ENCODE assay signal across 12 cellular contexts in the genomic region with DNA sequence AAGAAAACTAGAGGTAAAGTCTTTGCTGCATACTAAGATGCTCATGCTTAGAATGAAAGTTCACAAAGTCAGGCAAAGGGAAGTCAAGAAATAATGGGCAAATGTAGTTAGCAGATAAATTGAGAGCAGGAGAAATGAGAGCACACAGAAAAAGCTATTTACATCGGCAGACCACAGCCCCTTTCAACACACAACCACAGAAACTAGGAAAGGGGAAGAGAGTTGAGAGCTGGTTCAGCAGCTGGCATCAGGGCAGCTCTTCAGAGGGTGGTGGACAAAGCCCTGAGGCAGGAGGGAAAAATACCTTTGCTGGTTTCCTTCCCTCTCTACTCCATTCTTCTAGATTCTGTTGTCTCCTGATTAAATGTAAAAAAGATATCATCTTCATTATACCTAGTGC.
DNase-seq lines count a peak whose midpoint lies in the region; ATAC-seq and TF ChIP-seq lines count a peak whose summit lies in the region.
"Had no signal": no experiment of that assay in that cellular context is flagged by ENCODE, and none has a peak within 500 bp of the region (broad histone marks: within the 10 kb centered on the region; RNA-seq: fewer than 3 reads in every experiment).

No MANE protein-coding gene starts in this region.

- TF ChIP-seq CTCF in NB4 (IDR thresholded peaks at IDR 0.05; ENCODE audit: low read depth, low read length) = no peak

- peaks cover 0 to 3% of the 10 kb centered on the region in 2 donors for H3K9me3 Mint-ChIP-seq in stimulated activated naive B cell treated with anti-CD40 and anti-IgM and Interleukin-4, amounts not matched to agents 10 μg/mL and 1 μg/mL and 100 μg/mL, for 72 hours
- H3K9me3 Mint-ChIP-seq: activated naive CD8-positive, alpha-beta T cell treated with anti-CD3 and anti-CD28 coated beads for 36 hours had no signal

- DNase-seq in NB4 (ENCODE audit: low read depth) (peak; percentile 68), HK-2 (ENCODE audit: unreplicated experiment) (no peak), GM19240 (ENCODE audit: insufficient read length, low spot score) (no peak), NCI-H446 (lab: John Stamatoyannopoulos, UW) (no peak)
- peak; percentile 4 for DNase-seq in stimulated activated naive B cell treated with anti-CD40 and anti-IgM and Interleukin-4, amounts not matched to agents 10 μg/mL and 1 μg/mL and 100 μg/mL, for 72 hours
- DNase-seq: activated naive CD8-positive, alpha-beta T cell treated with anti-CD3 and anti-CD28 coated beads for 36 hours; H7; naive B cell; NCI-H1417 had no signal

- TF ChIP-seq POLR2A in NB4 (IDR thresholded peaks at IDR 0.05; ENCODE audit: extremely low read depth, insufficient read length) = no peak

- no peak overlapping the region for H3K4me3 ChIP-seq in NB4 (ENCODE audit: low read depth, low read length)
- H3K4me3 ChIP-seq: right atrium auricular region had no signal

- ATAC-seq in GM19324 (IDR thresholded peaks at IDR 0.05; ENCODE audit: low FRiP score, unreplicated experiment) = peak; percentile 90
- peak; percentile 86 for ATAC-seq in HG02884 (IDR thresholded peaks at IDR 0.05; ENCODE audit: unreplicated experiment)
- ATAC-seq in stimulated activated naive B cell treated with anti-CD40 and anti-IgM and Interleukin-4, amounts not matched to agents 10 μg/mL and 1 μg/mL and 100 μg/mL, for 72 hours (replicated peaks) = peak; percentile 96 to 98

- H3K27me3 Mint-ChIP-seq in stimulated activated naive B cell treated with anti-CD40 and anti-IgM and Interleukin-4, amounts not matched to agents 10 μg/mL and 1 μg/mL and 100 μg/mL, for 72 hours = peaks cover 13% of the 10 kb centered on the region in 2 donors

- H3K4me1 Mint-ChIP-seq in stimulated activated naive B cell treated with anti-CD40 and anti-IgM and Interleukin-4, amounts not matched to agents 10 μg/mL and 1 μg/mL and 100 μg/mL, for 72 hours = peaks cover 9 to 14% of the 10 kb centered on the region in 2 donors
- H3K4me1 Mint-ChIP-seq: activated naive CD8-positive, alpha-beta T cell treated with anti-CD3 and anti-CD28 coated beads for 36 hours had no signal

- peak overlapping the region in 1 of 2 donors; percentile 3 for H3K4me3 Mint-ChIP-seq in stimulated activated naive B cell treated with anti-CD40 and anti-IgM and Interleukin-4, amounts not matched to agents 10 μg/mL and 1 μg/mL and 100 μg/mL, for 72 hours
- H3K4me3 Mint-ChIP-seq: activated naive CD8-positive, alpha-beta T cell treated with anti-CD3 and anti-CD28 coated beads for 36 hours; naive B cell had no signal

- no peaks in the 10 kb centered on the region for H3K36me3 Mint-ChIP-seq in stimulated activated naive B cell treated with anti-CD40 and anti-IgM and Interleukin-4, amounts not matched to agents 10 μg/mL and 1 μg/mL and 100 μg/mL, for 72 hours
- H3K36me3 Mint-ChIP-seq: activated naive CD8-positive, alpha-beta T cell treated with anti-CD3 and anti-CD28 coated beads for 36 hours had no signal

- no peak overlapping the region for H3K27ac Mint-ChIP-seq in stimulated activated naive B cell treated with anti-CD40 and anti-IgM and Interleukin-4, amounts not matched to agents 10 μg/mL and 1 μg/mL and 100 μg/mL, for 72 hours
- H3K27ac Mint-ChIP-seq: activated naive CD8-positive, alpha-beta T cell treated with anti-CD3 and anti-CD28 coated beads for 36 hours; naive B cell had no signal

Comparison
In these comparisons a context has a peak if more than half of its experiments do, and no peak if none do; other contexts are left out.
1. DNase-seq: peak in NB4 (single experiment) and stimulated activated naive B cell treated with anti-CD40 and anti-IgM and Interleukin-4, amounts not matched to agents 10 μg/mL and 1 μg/mL and 100 μg/mL, for 72 hours (single experiment); none in HK-2 (single experiment), GM19240 (single experiment) and NCI-H446 (0 of 2).
2. Peak in every context shown above with its lines, with median percentiles within 50 percentile points of each other: ATAC-seq.